In the genomic region with DNA sequence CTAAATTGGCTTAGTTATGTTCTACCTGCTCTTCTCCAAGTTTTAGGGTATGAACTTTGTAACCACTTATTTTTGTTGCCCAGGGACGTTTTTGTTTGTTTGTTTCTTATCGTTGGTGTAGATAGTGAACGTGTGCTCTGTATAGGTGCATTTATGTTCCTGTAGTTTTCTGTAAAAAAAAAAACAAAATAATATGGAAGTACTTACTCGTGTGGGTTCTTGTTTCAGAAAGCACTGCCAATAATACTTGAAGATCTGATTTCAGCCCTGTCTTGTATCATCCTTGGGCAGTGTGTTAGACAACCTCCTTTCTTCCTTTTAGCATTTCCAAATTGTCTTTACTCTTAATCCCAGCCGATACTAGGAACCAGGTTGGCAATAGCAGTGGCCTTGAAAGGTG, we compare ENCODE assay signal across 1 cellular context.
TF ChIP-seq lines count a peak whose summit lies in the region.

No MANE protein-coding gene starts in this region.

TF ChIP-seq in GM23338, 12 proteins besides CTCF, POLR2A, EP300 and RAD21 (continued from another document):
- TF ChIP-seq, protein P1, sequence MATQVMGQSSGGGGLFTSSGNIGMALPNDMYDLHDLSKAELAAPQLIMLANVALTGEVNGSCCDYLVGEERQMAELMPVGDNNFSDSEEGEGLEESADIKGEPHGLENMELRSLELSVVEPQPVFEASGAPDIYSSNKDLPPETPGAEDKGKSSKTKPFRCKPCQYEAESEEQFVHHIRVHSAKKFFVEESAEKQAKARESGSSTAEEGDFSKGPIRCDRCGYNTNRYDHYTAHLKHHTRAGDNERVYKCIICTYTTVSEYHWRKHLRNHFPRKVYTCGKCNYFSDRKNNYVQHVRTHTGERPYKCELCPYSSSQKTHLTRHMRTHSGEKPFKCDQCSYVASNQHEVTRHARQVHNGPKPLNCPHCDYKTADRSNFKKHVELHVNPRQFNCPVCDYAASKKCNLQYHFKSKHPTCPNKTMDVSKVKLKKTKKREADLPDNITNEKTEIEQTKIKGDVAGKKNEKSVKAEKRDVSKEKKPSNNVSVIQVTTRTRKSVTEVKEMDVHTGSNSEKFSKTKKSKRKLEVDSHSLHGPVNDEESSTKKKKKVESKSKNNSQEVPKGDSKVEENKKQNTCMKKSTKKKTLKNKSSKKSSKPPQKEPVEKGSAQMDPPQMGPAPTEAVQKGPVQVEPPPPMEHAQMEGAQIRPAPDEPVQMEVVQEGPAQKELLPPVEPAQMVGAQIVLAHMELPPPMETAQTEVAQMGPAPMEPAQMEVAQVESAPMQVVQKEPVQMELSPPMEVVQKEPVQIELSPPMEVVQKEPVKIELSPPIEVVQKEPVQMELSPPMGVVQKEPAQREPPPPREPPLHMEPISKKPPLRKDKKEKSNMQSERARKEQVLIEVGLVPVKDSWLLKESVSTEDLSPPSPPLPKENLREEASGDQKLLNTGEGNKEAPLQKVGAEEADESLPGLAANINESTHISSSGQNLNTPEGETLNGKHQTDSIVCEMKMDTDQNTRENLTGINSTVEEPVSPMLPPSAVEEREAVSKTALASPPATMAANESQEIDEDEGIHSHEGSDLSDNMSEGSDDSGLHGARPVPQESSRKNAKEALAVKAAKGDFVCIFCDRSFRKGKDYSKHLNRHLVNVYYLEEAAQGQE (IDR thresholded peaks at IDR 0.05; ENCODE audit: unreplicated experiment) = no peak
- no peak for TF ChIP-seq EZH2 (IDR thresholded peaks at IDR 0.05; ENCODE audit: low read depth, unreplicated experiment)
- no peak for TF ChIP-seq JUNB (IDR thresholded peaks at IDR 0.05; ENCODE audit: unreplicated experiment)
- TF ChIP-seq CREB1 (CRISPR knock-in tag; IDR thresholded peaks at IDR 0.05; ENCODE audit: low read depth) = no peak
- TF ChIP-seq, protein P2, sequence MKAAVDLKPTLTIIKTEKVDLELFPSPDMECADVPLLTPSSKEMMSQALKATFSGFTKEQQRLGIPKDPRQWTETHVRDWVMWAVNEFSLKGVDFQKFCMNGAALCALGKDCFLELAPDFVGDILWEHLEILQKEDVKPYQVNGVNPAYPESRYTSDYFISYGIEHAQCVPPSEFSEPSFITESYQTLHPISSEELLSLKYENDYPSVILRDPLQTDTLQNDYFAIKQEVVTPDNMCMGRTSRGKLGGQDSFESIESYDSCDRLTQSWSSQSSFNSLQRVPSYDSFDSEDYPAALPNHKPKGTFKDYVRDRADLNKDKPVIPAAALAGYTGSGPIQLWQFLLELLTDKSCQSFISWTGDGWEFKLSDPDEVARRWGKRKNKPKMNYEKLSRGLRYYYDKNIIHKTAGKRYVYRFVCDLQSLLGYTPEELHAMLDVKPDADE (IDR thresholded peaks at IDR 0.05) = no peak
- no peak for TF ChIP-seq POLR2AphosphoS5 (IDR thresholded peaks at IDR 0.05; ENCODE audit: low read depth)
- TF ChIP-seq, protein P3, sequence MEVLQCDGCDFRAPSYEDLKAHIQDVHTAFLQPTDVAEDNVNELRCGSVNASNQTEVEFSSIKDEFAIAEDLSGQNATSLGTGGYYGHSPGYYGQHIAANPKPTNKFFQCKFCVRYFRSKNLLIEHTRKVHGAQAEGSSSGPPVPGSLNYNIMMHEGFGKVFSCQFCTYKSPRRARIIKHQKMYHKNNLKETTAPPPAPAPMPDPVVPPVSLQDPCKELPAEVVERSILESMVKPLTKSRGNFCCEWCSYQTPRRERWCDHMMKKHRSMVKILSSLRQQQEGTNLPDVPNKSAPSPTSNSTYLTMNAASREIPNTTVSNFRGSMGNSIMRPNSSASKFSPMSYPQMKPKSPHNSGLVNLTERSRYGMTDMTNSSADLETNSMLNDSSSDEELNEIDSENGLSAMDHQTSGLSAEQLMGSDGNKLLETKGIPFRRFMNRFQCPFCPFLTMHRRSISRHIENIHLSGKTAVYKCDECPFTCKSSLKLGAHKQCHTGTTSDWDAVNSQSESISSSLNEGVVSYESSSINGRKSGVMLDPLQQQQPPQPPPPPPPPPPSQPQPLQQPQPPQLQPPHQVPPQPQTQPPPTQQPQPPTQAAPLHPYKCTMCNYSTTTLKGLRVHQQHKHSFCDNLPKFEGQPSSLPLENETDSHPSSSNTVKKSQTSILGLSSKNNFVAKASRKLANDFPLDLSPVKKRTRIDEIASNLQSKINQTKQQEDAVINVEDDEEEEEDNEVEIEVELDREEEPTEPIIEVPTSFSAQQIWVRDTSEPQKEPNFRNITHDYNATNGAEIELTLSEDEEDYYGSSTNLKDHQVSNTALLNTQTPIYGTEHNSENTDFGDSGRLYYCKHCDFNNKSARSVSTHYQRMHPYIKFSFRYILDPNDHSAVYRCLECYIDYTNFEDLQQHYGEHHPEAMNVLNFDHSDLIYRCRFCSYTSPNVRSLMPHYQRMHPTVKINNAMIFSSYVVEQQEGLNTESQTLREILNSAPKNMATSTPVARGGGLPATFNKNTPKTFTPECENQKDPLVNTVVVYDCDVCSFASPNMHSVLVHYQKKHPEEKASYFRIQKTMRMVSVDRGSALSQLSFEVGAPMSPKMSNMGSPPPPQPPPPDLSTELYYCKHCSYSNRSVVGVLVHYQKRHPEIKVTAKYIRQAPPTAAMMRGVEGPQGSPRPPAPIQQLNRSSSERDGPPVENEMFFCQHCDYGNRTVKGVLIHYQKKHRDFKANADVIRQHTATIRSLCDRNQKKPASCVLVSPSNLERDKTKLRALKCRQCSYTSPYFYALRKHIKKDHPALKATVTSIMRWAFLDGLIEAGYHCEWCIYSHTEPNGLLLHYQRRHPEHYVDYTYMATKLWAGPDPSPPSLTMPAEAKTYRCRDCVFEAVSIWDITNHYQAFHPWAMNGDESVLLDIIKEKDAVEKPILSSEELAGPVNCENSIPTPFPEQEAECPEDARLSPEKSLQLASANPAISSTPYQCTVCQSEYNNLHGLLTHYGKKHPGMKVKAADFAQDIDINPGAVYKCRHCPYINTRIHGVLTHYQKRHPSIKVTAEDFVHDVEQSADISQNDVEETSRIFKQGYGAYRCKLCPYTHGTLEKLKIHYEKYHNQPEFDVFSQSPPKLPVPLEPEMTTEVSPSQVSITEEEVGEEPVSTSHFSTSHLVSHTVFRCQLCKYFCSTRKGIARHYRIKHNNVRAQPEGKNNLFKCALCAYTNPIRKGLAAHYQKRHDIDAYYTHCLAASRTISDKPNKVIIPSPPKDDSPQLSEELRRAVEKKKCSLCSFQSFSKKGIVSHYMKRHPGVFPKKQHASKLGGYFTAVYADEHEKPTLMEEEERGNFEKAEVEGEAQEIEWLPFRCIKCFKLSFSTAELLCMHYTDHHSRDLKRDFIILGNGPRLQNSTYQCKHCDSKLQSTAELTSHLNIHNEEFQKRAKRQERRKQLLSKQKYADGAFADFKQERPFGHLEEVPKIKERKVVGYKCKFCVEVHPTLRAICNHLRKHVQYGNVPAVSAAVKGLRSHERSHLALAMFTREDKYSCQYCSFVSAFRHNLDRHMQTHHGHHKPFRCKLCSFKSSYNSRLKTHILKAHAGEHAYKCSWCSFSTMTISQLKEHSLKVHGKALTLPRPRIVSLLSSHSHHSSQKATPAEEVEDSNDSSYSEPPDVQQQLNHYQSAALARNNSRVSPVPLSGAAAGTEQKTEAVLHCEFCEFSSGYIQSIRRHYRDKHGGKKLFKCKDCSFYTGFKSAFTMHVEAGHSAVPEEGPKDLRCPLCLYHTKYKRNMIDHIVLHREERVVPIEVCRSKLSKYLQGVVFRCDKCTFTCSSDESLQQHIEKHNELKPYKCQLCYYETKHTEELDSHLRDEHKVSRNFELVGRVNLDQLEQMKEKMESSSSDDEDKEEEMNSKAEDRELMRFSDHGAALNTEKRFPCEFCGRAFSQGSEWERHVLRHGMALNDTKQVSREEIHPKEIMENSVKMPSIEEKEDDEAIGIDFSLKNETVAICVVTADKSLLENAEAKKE (CRISPR knock-in tag; IDR thresholded peaks at IDR 0.05) = no peak
- no peak for TF ChIP-seq ZNF331 (CRISPR knock-in tag; IDR thresholded peaks at IDR 0.05; ENCODE audit: low read depth)
- TF ChIP-seq STAT1 (IDR thresholded peaks at IDR 0.05; ENCODE audit: unreplicated experiment) = no peak
